Comparison of ENCODE assay signal across 16 cellular contexts in the genomic region with DNA sequence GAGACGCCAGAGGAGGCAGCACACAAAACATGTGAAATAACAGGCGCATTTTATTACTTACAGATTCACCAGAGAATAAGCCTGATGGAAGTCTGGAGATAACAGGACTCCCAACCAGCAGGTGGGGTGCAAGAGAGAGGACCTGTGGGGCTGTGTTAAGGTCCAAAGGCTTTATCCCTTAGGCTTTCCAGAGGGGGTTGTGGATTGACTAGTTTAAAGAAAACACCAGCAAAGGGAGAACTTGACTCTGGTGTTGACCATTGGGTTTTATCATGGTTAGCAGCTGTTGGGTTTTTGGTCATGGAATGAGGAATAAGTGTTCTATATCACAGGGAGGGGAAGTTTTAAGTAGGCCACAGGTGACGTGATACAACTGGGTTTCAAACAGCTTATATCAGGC. TPM values are rescaled to one million over a fixed set of nuclear protein-coding genes. Genes with fewer than 3 reads are reported as not detected.
DNase-seq lines count a peak whose midpoint lies in the region; ATAC-seq, FAIRE-seq and TF ChIP-seq lines count a peak whose summit lies in the region.
"Had no signal": no experiment of that assay in that cellular context is flagged by ENCODE, and none has a peak within 500 bp of the region (broad histone marks: within the 10 kb centered on the region; RNA-seq: fewer than 3 reads in every experiment).

No MANE protein-coding gene starts in this region.

- H4K20me1 ChIP-seq in HCT116 (ENCODE audit: insufficient read depth) (no peaks in the 10 kb centered on the region), H1 (replicated peaks in 1 of 2; ENCODE audit: control insufficient read depth in 1 of 2, insufficient read depth in 2 of 2, low read length in 2 of 2) (no peaks in the 10 kb centered on the region)

- H3K79me2 ChIP-seq in HCT116 (ENCODE audit: insufficient read depth, low read length), result no peaks in the 10 kb centered on the region
- H3K79me2 ChIP-seq in H1 (ENCODE audit: control insufficient read depth in 1 of 2, insufficient read depth in 2 of 2, low read length in 2 of 2), result no peaks in the 10 kb centered on the region

- H3K4ac ChIP-seq in H1 (replicated peaks; ENCODE audit: insufficient read length, low read depth, low read length), result no peak overlapping the region

- H2BK15ac ChIP-seq in H1 (ENCODE audit: low read length), result no peak overlapping the region

- H3K18ac ChIP-seq in H1 (ENCODE audit: extremely low read depth, low read length), result no peak overlapping the region

- H3K9ac ChIP-seq in HCT116 (ENCODE audit: low read length), result no peak overlapping the region
- H3K9ac ChIP-seq in H1 (replicated peaks in 1 of 4; ENCODE audit: extremely low read depth in 1 of 4, low read depth in 3 of 4, low read length in 3 of 4), result no peak overlapping the region

- no peak for FAIRE-seq in H1 (lab: Jason Lieb, UNC)
- FAIRE-seq: GM12891 had no signal

- no peak overlapping the region for H4K5ac ChIP-seq in H1 (ENCODE audit: insufficient read length, low read depth, low read length)

- H3K4me3 ChIP-seq in HCT116 (replicated peaks in 1 of 2; ENCODE audit: low read depth in 1 of 2, low read length in 2 of 2), result no peak overlapping the region
- no peak overlapping the region for H3K4me3 ChIP-seq in H1 (ENCODE audit: extremely low read depth in 1 of 4, insufficient read depth in 2 of 4, low read depth in 3 of 4, low read length in 4 of 4)

- no peak overlapping the region for H3K14ac ChIP-seq in H1 (ENCODE audit: insufficient read length)

- CTCF ChIA-PET in HCT116 (lab: Charles Lee) (interaction anchor here (1.8 kb wide), 2 partner anchors 10 to 142 kb away, joined by 6 to 7 read pairs; no protein-coding TSS in a partner anchor), H1 (lab: Charles Lee; ENCODE audit: partially characterized antibody) (interaction anchor here (2.5 to 6.6 kb wide), 2 partner anchors 11 to 142 kb away, joined by 12 to 40 read pairs; no protein-coding TSS in a partner anchor)

- H3K27ac Mint-ChIP-seq in neural crest cell (ENCODE audit: unreplicated experiment), result no peak overlapping the region

- no peak overlapping the region for H2AK5ac ChIP-seq in H1 (ENCODE audit: low read depth, low read length)

- RAD21 ChIA-PET in HCT116 (lab: Charles Lee; ENCODE audit: low non-redundant PET in 1 of 2, low total read pairs in 2 of 2, uncharacterized antibody in 2 of 2, unreplicated experiment in 2 of 2), result no interaction called here

- H3K9me3 Mint-ChIP-seq in neural crest cell, result no peaks in the 10 kb centered on the region

- peaks cover 11 to 23% of the 10 kb centered on the region in 2 experiments for H3K4me1 ChIP-seq in HCT116 (ENCODE audit: control insufficient read depth in 1 of 2, insufficient read depth in 2 of 2, low read length in 2 of 2)
- H3K4me1 ChIP-seq in H1 (replicated peaks in 1 of 4; ENCODE audit: control insufficient read depth in 3 of 4, insufficient read depth in 4 of 4, low read length in 3 of 4), result peaks cover 0 to 5% (median 2%) of the 10 kb centered on the region in 4 experiments; a peak in 1 of 7 replicates

- H3K9me3 ChIP-seq in HCT116 (ENCODE audit: control insufficient read depth in 1 of 2, insufficient read depth in 1 of 2, low read depth in 1 of 2, low read length in 2 of 2) (no peaks in the 10 kb centered on the region), H1 (ENCODE audit: insufficient read depth in 2 of 2, low read depth in 1 of 2, low read length in 1 of 2) (no peaks in the 10 kb centered on the region)

- H2BK12ac ChIP-seq in H1 (ENCODE audit: low read depth, low read length), result no peak overlapping the region

- peaks cover 22% of the 10 kb centered on the region for H3K4me1 Mint-ChIP-seq in neural crest cell

- H3K4me2 ChIP-seq in HCT116 (ENCODE audit: low read length) (peak overlapping the region; percentile 69; the same call in 1 of the 2 replicates), H1 (ENCODE audit: insufficient read depth in 1 of 2, low read depth in 2 of 2, low read length in 2 of 2) (no peak overlapping the region)

- ATAC-seq in HCT116, result 0 out of 2 replicates have a peak, but pooled peaks have one; percentile 16
- ATAC-seq in HG03135 (IDR thresholded peaks at IDR 0.05; ENCODE audit: unreplicated experiment), result no peak

- H3K36me3 Mint-ChIP-seq in neural crest cell (ENCODE audit: low read depth), result no peaks in the 10 kb centered on the region

- H2BK20ac ChIP-seq in H1 (ENCODE audit: low read length), result no peak overlapping the region

- intact Hi-C loops in HCT116 (cut with micrococcal nuclease), result no loop called here

- no peak overlapping the region for H3K23ac ChIP-seq in H1 (ENCODE audit: insufficient read length)

- no peak; the same call in 1 of the 2 replicates for TF ChIP-seq RAD21 in HCT116 (IDR thresholded peaks at IDR 0.05; ENCODE audit: low read depth)
- peak; percentile 13 to 31; a peak in 3 of 4 replicates for TF ChIP-seq RAD21 in H1 (IDR thresholded peaks at IDR 0.05 in 1 of 2, conservative IDR thresholded peaks at IDR 0.05 in 1 of 2; ENCODE audit: low read depth in 2 of 2, low read length in 2 of 2)

- H3K27ac ChIP-seq in HCT116 (ENCODE audit: low read depth, low read length) (peak overlapping the region; percentile 90; the same call in 1 of the 2 replicates), H1 (ENCODE audit: low read depth, low read length) (no peak overlapping the region)
- H3K27ac ChIP-seq: C4-2B had no signal

- H3K36me3 ChIP-seq in HCT116 (ENCODE audit: control insufficient read depth in 1 of 2, insufficient read depth in 2 of 2, low read length in 2 of 2) (no peaks in the 10 kb centered on the region), H1 (ENCODE audit: control insufficient read depth in 2 of 4, insufficient read depth in 4 of 4, low read length in 3 of 4) (no peaks in the 10 kb centered on the region)

- DNase-seq in DMS53 (lab: John Stamatoyannopoulos, UW) (peak; percentile 20), DMS53 treated with DMSO at 0.1 percent for 48 hours (lab: John Stamatoyannopoulos, UW; ENCODE audit: unreplicated experiment) (no peak), HCT116 (ENCODE audit: low read depth, low spot score) (no peak), H1 (ENCODE audit: low read depth in 1 of 2, low spot score in 2 of 2) (no peak), neural crest cell (ENCODE audit: low read depth, low spot score) (no peak), NCI-H2171 (lab: John Stamatoyannopoulos, UW) (no peak), HCEC 1CT (no peak)
- DNase-seq: 8988T, NCI-H1417, NCI-H446, substantia nigra had no signal

- peaks cover 15% of the 10 kb centered on the region for H3K23me2 ChIP-seq in H1 (ENCODE audit: low read depth, low read length)

- peak overlapping the region; percentile 81 for H3K4me3 Mint-ChIP-seq in neural crest cell

- no peak overlapping the region for H3K56ac ChIP-seq in H1 (replicated peaks; ENCODE audit: insufficient read length, low read depth, low read length)

- H2AFZ ChIP-seq in HCT116 (ENCODE audit: low read depth, low read length, poor library complexity, severe bottlenecking) (no peak overlapping the region), H1 (ENCODE audit: low read length) (no peak overlapping the region)

- 0 out of 6 replicates have a peak, but pooled peaks have one; percentile 9 to 29 (median 17) for TF ChIP-seq CTCF in HCT116 (IDR thresholded peaks at IDR 0.05 in 2 of 3, conservative IDR thresholded peaks at IDR 0.05 in 1 of 3; ENCODE audit: borderline replicate concordance in 1 of 3, insufficient read depth in 1 of 3, low read depth in 2 of 3, low read length in 2 of 3)
- no peak for TF ChIP-seq CTCF in H1 (IDR thresholded peaks at IDR 0.05; ENCODE audit: control extremely low read depth in 1 of 3, insufficient read depth in 1 of 3, low read depth in 1 of 3, low read length in 3 of 3)
- TF ChIP-seq CTCF in neural crest cell (conservative IDR thresholded peaks at IDR 0.05), result no peak

- H3K27me3 ChIP-seq in HCT116 (ENCODE audit: insufficient read depth, low read length) (no peaks in the 10 kb centered on the region), H1 (replicated peaks in 1 of 4; ENCODE audit: control insufficient read depth in 3 of 4, extremely low read depth in 1 of 4, insufficient read depth in 3 of 4, low read length in 3 of 4) (peaks cover 0 to 10% (median 4%) of the 10 kb centered on the region in 4 experiments; a peak in 3 of 7 replicates)

- TF ChIP-seq EP300 in H1 (IDR thresholded peaks at IDR 0.05; ENCODE audit: borderline replicate concordance in 1 of 2, low read depth in 2 of 2, low read length in 2 of 2), result no peak

- no peak overlapping the region for H2BK120ac ChIP-seq in H1 (replicated peaks; ENCODE audit: low read depth, low read length)

- BruUV-seq in HCT116 (replicated peaks; lab: Mats Ljungman, UMichigan), result no TSS peak

- WGBS in H1 (ENCODE audit: extremely low coverage in 1 of 2, insufficient coverage in 1 of 2, insufficient read length in 1 of 2, insufficient replicate concordance in 2 of 2, low coverage in 1 of 2, low lambda C conversion rate in 2 of 2, missing lambda C conversion rate in 1 of 2), 2 experiments, result 87% methylated on average over 3 of the region's 3 CpGs; no CpG with 5 or more reads in 1 of the 2 experiments

- TF ChIP-seq POLR2A in HCT116 (IDR thresholded peaks at IDR 0.05; ENCODE audit: borderline replicate concordance, extremely low read depth, insufficient read depth, insufficient read length) (no peak), H1 (IDR thresholded peaks at IDR 0.05; ENCODE audit: control extremely low read depth in 1 of 2, low read depth in 2 of 2, low read length in 2 of 2) (no peak)

- no peaks in the 10 kb centered on the region for H3K79me1 ChIP-seq in H1 (ENCODE audit: low read depth, low read length)

- POLR2A ChIA-PET in HCT116 (lab: Charles Lee), result no interaction called here
- POLR2A ChIA-PET in H1 (lab: Charles Lee; ENCODE audit: partially characterized antibody), result no interaction called here

- no peak overlapping the region for H4K8ac ChIP-seq in H1 (ENCODE audit: extremely low read depth, insufficient read depth, low read length)

- H3K9me2 ChIP-seq in HCT116 (ENCODE audit: insufficient read depth), result no peaks in the 10 kb centered on the region

- H3K27me3 Mint-ChIP-seq in neural crest cell (ENCODE audit: low read depth), result no peaks in the 10 kb centered on the region

- H4K91ac ChIP-seq in H1 (replicated peaks; ENCODE audit: insufficient read length, low read length), result no peak overlapping the region

- no peak overlapping the region for H2BK5ac ChIP-seq in H1 (ENCODE audit: low read depth, low read length)

RNA-seq across cellular contexts. Expression of gene CRPPA, which starts 1.6 kb away (rescaled TPM):
- 1.6 TPM for total RNA-seq in HCT116 (2021; ENCODE audit: unreplicated experiment)
- polyA plus RNA-seq in HCT116 (2012), result 0.07 and 0.12 TPM in 2 replicates
- total RNA-seq in H1 (2021; fragmentation: NEBNext Ultra II Directional; extraction: Animal tissue kit (Norgen Biotek cat#: 25700)), result 0.39 and 0.71 TPM in 2 replicates
- polyA plus RNA-seq in H1 (2011; rRNA removed), result 0.20 and 0.23 TPM in 2 replicates
- polyA plus RNA-seq in H1 (2011; cell fraction: cytosol; rRNA removed), result 0.16 TPM
- 0.10 TPM for polyA plus RNA-seq in H1 (2011; cell fraction: nucleus; rRNA removed)
- 0.23 to 0.35 TPM (median 0.25 TPM) in 4 replicates for polyA plus RNA-seq in H1 (2012, experiment 1 of 2)
- polyA plus RNA-seq in H1 (2012, experiment 2 of 2), result 0.09 TPM
- 0.28 TPM for polyA plus RNA-seq in H1 (2013, experiment 1 of 2)
- 0.35 TPM for polyA plus RNA-seq in H1 (2013, experiment 2 of 2)
- polyA minus RNA-seq in H1 (2011; rRNA and poly(A)+ RNA removed), result 0.16 and 0.76 TPM in 2 replicates
- polyA minus RNA-seq in H1 (2011; cell fraction: cytosol; rRNA and poly(A)+ RNA removed), result not detected
- 3.3 TPM for polyA minus RNA-seq in H1 (2011; cell fraction: nucleus; rRNA and poly(A)+ RNA removed)
- 4.0 and 4.8 TPM in 2 replicates for total RNA-seq in neural crest cell

RNA-seq across cellular contexts. Expression of gene SOSTDC1, which starts 42.6 kb away (rescaled TPM):
- total RNA-seq in HCT116 (2021; ENCODE audit: unreplicated experiment) (0.20 TPM), neural crest cell (1.2 and 1.4 TPM in 2 replicates)
- 0.02 and 0.05 TPM in 2 replicates for polyA plus RNA-seq in HCT116 (2012)
- total RNA-seq in H1 (2021; fragmentation: NEBNext Ultra II Directional; extraction: Animal tissue kit (Norgen Biotek cat#: 25700)), result 0.35 and 0.55 TPM in 2 replicates
- polyA plus RNA-seq in H1 (2011; rRNA removed), result 0.35 and 0.79 TPM in 2 replicates
- polyA plus RNA-seq in H1 (2011; cell fraction: cytosol; rRNA removed), result 0.69 TPM
- 0.33 TPM for polyA plus RNA-seq in H1 (2011; cell fraction: nucleus; rRNA removed)
- 0.18 to 0.48 TPM (median 0.36 TPM) in 4 replicates for polyA plus RNA-seq in H1 (2012, experiment 1 of 2)
- 0.10 TPM for polyA plus RNA-seq in H1 (2012, experiment 2 of 2)
- polyA plus RNA-seq in H1 (2013, experiment 1 of 2), result 1.0 TPM
- polyA plus RNA-seq in H1 (2013, experiment 2 of 2), result 1.2 TPM
- 0.76 and 0.95 TPM in 2 replicates for polyA minus RNA-seq in H1 (2011; rRNA and poly(A)+ RNA removed)
- polyA minus RNA-seq in H1 (2011; cell fraction: cytosol; rRNA and poly(A)+ RNA removed), result not detected
- 0.30 TPM for polyA minus RNA-seq in H1 (2011; cell fraction: nucleus; rRNA and poly(A)+ RNA removed)
- total RNA-seq: lung microvascular endothelial cell, osteoblast had no signal

Comparison
In these comparisons a context has a peak if more than half of its experiments do, and no peak if none do; other contexts are left out.
1. CTCF ChIP-seq: peak in HCT116 (3 of 3); none in H1 (0 of 3) and neural crest cell (single experiment).